In genomic region chr4:80367737-80368136, GRCh38 we compare ENCODE assay signal across 24 cellular contexts. TPM values are rescaled to one million over a fixed set of nuclear protein-coding genes. Genes with fewer than 3 reads are reported as not detected.
DNase-seq lines count a peak whose midpoint lies in the region; ATAC-seq, FAIRE-seq and TF ChIP-seq lines count a peak whose summit lies in the region.
"Had no signal": no experiment of that assay in that cellular context is flagged by ENCODE, and none has a peak within 500 bp of the region (broad histone marks: within the 10 kb centered on the region; RNA-seq: fewer than 3 reads in every experiment).

No MANE protein-coding gene starts in this region.

- no peaks in the 10 kb centered on the region for H3K9me3 ChIP-seq in astrocyte (ENCODE audit: insufficient read depth, low read depth, low read length)
- H3K9me3 ChIP-seq: colonic mucosa, testis had no signal

- no peak for TF ChIP-seq CTCF in AG09309 (IDR thresholded peaks at IDR 0.05; ENCODE audit: control insufficient read depth, insufficient read depth, low read depth, low read length, missing control alignments)
- no peak for TF ChIP-seq CTCF in HFF-Myc (IDR thresholded peaks at IDR 0.05; ENCODE audit: low read depth, low read length, missing control alignments)
- no peak for TF ChIP-seq CTCF in astrocyte (IDR thresholded peaks at IDR 0.05; ENCODE audit: insufficient read depth, low read depth, low read length)

- H3K27me3 ChIP-seq in astrocyte (ENCODE audit: insufficient read depth, low read length) = no peaks in the 10 kb centered on the region
- H3K27me3 ChIP-seq: colonic mucosa, gastroesophageal sphincter, testis had no signal

- DNase-seq in AG09309 (ENCODE audit: low read depth) = peak; percentile 18
- peak; percentile 2 for DNase-seq in HFF-Myc (ENCODE audit: extremely low read depth, low read depth)
- DNase-seq in astrocyte (ENCODE audit: low read depth) = peak; percentile 8
- DNase-seq in hepatic stellate cell (ENCODE audit: low spot score) = peak; percentile 21
- DNase-seq in activated T-cell treated with anti-CD3 and anti-CD28 coated beads, Interleukin-2, amount 50 U/mL, for 72 hours = no peak
- DNase-seq in caudate nucleus (lab: John Stamatoyannopoulos, UW) = no peak
- no peak for DNase-seq in effector memory CD8-positive, alpha-beta T cell
- no peak for DNase-seq in DMS53 (lab: John Stamatoyannopoulos, UW)
- DNase-seq: activated CD4-positive, alpha-beta T cell treated with anti-CD3 and anti-CD28 coated beads, Interleukin-2, amount 10 ng/mL, durations not matched to agents 24 days and 14 days; activated CD8-positive, alpha-beta memory T cell treated with anti-CD3 and anti-CD28 coated beads, Interleukin-2, amount 10 ng/mL, durations not matched to agents 7 days and 5 days; colonic mucosa; endodermal cell; H7; left cardiac atrium; mesenchymal stem cell; naive thymus-derived CD8-positive, alpha-beta T cell; NCI-H1436; NCI-H2171 treated with DMSO at 0.1 percent for 48 hours; NCI-H526 treated with DMSO at 0.1 percent for 48 hours; SHP77 treated with DMSO at 0.1 percent for 48 hours; testis had no signal

- H3K27ac ChIP-seq in astrocyte (ENCODE audit: low read depth, low read length) (no peak overlapping the region), caudate nucleus (ENCODE audit: low read depth, low read length) (no peak overlapping the region)
- H3K27ac ChIP-seq: colonic mucosa, gastroesophageal sphincter, testis had no signal

- peaks cover 18% of the 10 kb centered on the region for H3K9me3 Mint-ChIP-seq in astrocyte (ENCODE audit: unreplicated experiment)
- peaks cover 9% of the 10 kb centered on the region in 2 donors for H3K9me3 Mint-ChIP-seq in activated T-cell treated with anti-CD3 and anti-CD28 coated beads, Interleukin-2, amount 50 U/mL, for 72 hours
- no peaks in the 10 kb centered on the region for H3K9me3 Mint-ChIP-seq in effector memory CD8-positive, alpha-beta T cell

- H2AFZ ChIP-seq in astrocyte (ENCODE audit: low read depth, low read length) = no peak overlapping the region

- no peak overlapping the region for H3K4me3 ChIP-seq in AG09309 (ENCODE audit: control insufficient read depth, low read depth, low read length)
- H3K4me3 ChIP-seq in HFF-Myc (replicated peaks; ENCODE audit: low read depth, low read length) = no peak overlapping the region
- no peak overlapping the region for H3K4me3 ChIP-seq in astrocyte (ENCODE audit: insufficient read depth, low read depth, low read length)
- H3K4me3 ChIP-seq: colonic mucosa, gastroesophageal sphincter, testis had no signal

- H3K4me1 Mint-ChIP-seq in astrocyte (ENCODE audit: low read depth, unreplicated experiment) = no peaks in the 10 kb centered on the region
- H3K4me1 Mint-ChIP-seq in activated T-cell treated with anti-CD3 and anti-CD28 coated beads, Interleukin-2, amount 50 U/mL, for 72 hours (ENCODE audit: low read depth) = no peaks in the 10 kb centered on the region
- peaks cover 4 to 6% of the 10 kb centered on the region in 2 donors for H3K4me1 Mint-ChIP-seq in effector memory CD8-positive, alpha-beta T cell (ENCODE audit: low read depth in 2 of 2)
- H3K4me1 Mint-ChIP-seq: activated CD4-positive, alpha-beta T cell treated with anti-CD3 and anti-CD28 coated beads, Interleukin-2, amount 10 ng/mL, durations not matched to agents 24 days and 14 days; activated CD8-positive, alpha-beta memory T cell treated with anti-CD3 and anti-CD28 coated beads, Interleukin-2, amount 10 ng/mL, durations not matched to agents 7 days and 5 days; endodermal cell had no signal

- H3K27ac Mint-ChIP-seq in astrocyte (ENCODE audit: unreplicated experiment) = no peak overlapping the region
- no peak overlapping the region for H3K27ac Mint-ChIP-seq in activated T-cell treated with anti-CD3 and anti-CD28 coated beads, Interleukin-2, amount 50 U/mL, for 72 hours
- no peak overlapping the region for H3K27ac Mint-ChIP-seq in effector memory CD8-positive, alpha-beta T cell
- H3K27ac Mint-ChIP-seq: activated CD4-positive, alpha-beta T cell treated with anti-CD3 and anti-CD28 coated beads, Interleukin-2, amount 10 ng/mL, durations not matched to agents 24 days and 14 days; activated CD8-positive, alpha-beta memory T cell treated with anti-CD3 and anti-CD28 coated beads, Interleukin-2, amount 10 ng/mL, durations not matched to agents 7 days and 5 days; activated naive CD4-positive, alpha-beta T cell treated with anti-CD3 and anti-CD28 coated beads, Interleukin-2, amount 50 U/mL, for 72 hours; endodermal cell; naive thymus-derived CD8-positive, alpha-beta T cell; stimulated activated memory B cell treated with anti-CD40 and anti-IgM and Interleukin-4, amounts not matched to agents 10 μg/mL and 1 μg/mL and 100 μg/mL, for 72 hours had no signal

- H3K9ac ChIP-seq in astrocyte (ENCODE audit: low read length) = no peak overlapping the region

- no peak overlapping the region for H3K4me3 Mint-ChIP-seq in astrocyte (ENCODE audit: unreplicated experiment)
- H3K4me3 Mint-ChIP-seq in activated T-cell treated with anti-CD3 and anti-CD28 coated beads, Interleukin-2, amount 50 U/mL, for 72 hours = no peak overlapping the region
- no peak overlapping the region for H3K4me3 Mint-ChIP-seq in effector memory CD8-positive, alpha-beta T cell
- H3K4me3 Mint-ChIP-seq: activated CD4-positive, alpha-beta T cell treated with anti-CD3 and anti-CD28 coated beads, Interleukin-2, amount 10 ng/mL, durations not matched to agents 24 days and 14 days; activated CD8-positive, alpha-beta memory T cell treated with anti-CD3 and anti-CD28 coated beads, Interleukin-2, amount 10 ng/mL, durations not matched to agents 7 days and 5 days; endodermal cell; naive thymus-derived CD8-positive, alpha-beta T cell; stimulated activated memory B cell treated with anti-CD40 and anti-IgM and Interleukin-4, amounts not matched to agents 10 μg/mL and 1 μg/mL and 100 μg/mL, for 72 hours had no signal

- H4K20me1 ChIP-seq in astrocyte (ENCODE audit: insufficient read depth, low read length) = no peaks in the 10 kb centered on the region

- FAIRE-seq in astrocyte (lab: Jason Lieb, UNC) = no peak

- H3K4me1 ChIP-seq in astrocyte (ENCODE audit: insufficient read depth, low read length) = no peaks in the 10 kb centered on the region
- H3K4me1 ChIP-seq: colonic mucosa, gastroesophageal sphincter, testis had no signal

- H3K79me2 ChIP-seq in astrocyte (ENCODE audit: insufficient read depth, low read length) = no peaks in the 10 kb centered on the region

- ATAC-seq in activated T-cell treated with anti-CD3 and anti-CD28 coated beads, Interleukin-2, amount 50 U/mL, for 72 hours (replicated peaks in 1 of 2) = no peak
- no peak for ATAC-seq in effector memory CD8-positive, alpha-beta T cell (replicated peaks)
- ATAC-seq: activated CD8-positive, alpha-beta memory T cell treated with anti-CD3 and anti-CD28 coated beads, Interleukin-2, amount 10 ng/mL, durations not matched to agents 7 days and 5 days; activated naive CD4-positive, alpha-beta T cell treated with anti-CD3 and anti-CD28 coated beads, Interleukin-2, amount 50 U/mL, for 72 hours; gastroesophageal sphincter; left cardiac atrium; naive thymus-derived CD8-positive, alpha-beta T cell; stimulated activated memory B cell treated with anti-CD40 and anti-IgM and Interleukin-4, amounts not matched to agents 10 μg/mL and 1 μg/mL and 100 μg/mL, for 72 hours had no signal

- H3K36me3 Mint-ChIP-seq in astrocyte (ENCODE audit: low read depth, unreplicated experiment) = peaks cover 2% of the 10 kb centered on the region
- peaks cover 4 to 6% of the 10 kb centered on the region in 2 donors for H3K36me3 Mint-ChIP-seq in activated T-cell treated with anti-CD3 and anti-CD28 coated beads, Interleukin-2, amount 50 U/mL, for 72 hours (ENCODE audit: insufficient read depth in 2 of 2)
- H3K36me3 Mint-ChIP-seq in effector memory CD8-positive, alpha-beta T cell (ENCODE audit: insufficient read depth) = no peaks in the 10 kb centered on the region

- H3K4me2 ChIP-seq in astrocyte (ENCODE audit: low read length) = no peak overlapping the region

- no peaks in the 10 kb centered on the region for H3K36me3 ChIP-seq in astrocyte (ENCODE audit: insufficient read depth, low read length)
- H3K36me3 ChIP-seq: colonic mucosa, gastroesophageal sphincter had no signal

- no peaks in the 10 kb centered on the region for H3K27me3 Mint-ChIP-seq in astrocyte (ENCODE audit: low read depth, unreplicated experiment)
- no peaks in the 10 kb centered on the region for H3K27me3 Mint-ChIP-seq in activated T-cell treated with anti-CD3 and anti-CD28 coated beads, Interleukin-2, amount 50 U/mL, for 72 hours (ENCODE audit: low read depth)
- no peaks in the 10 kb centered on the region for H3K27me3 Mint-ChIP-seq in effector memory CD8-positive, alpha-beta T cell
- H3K27me3 Mint-ChIP-seq: activated CD8-positive, alpha-beta memory T cell treated with anti-CD3 and anti-CD28 coated beads, Interleukin-2, amount 10 ng/mL, durations not matched to agents 7 days and 5 days; naive thymus-derived CD8-positive, alpha-beta T cell; stimulated activated memory B cell treated with anti-CD40 and anti-IgM and Interleukin-4, amounts not matched to agents 10 μg/mL and 1 μg/mL and 100 μg/mL, for 72 hours had no signal

RNA-seq across cellular contexts. Expression of gene CFAP299, which starts 32.2 kb away (rescaled TPM):
- not detected in 2 replicates for total RNA-seq in astrocyte
- total RNA-seq in activated T-cell treated with anti-CD3 and anti-CD28 coated beads, Interleukin-2, amount 50 U/mL, for 72 hours = not detected
- total RNA-seq: activated CD4-positive, alpha-beta T cell treated with anti-CD3 and anti-CD28 coated beads, Interleukin-2, amount 10 ng/mL, durations not matched to agents 24 days and 14 days; activated CD8-positive, alpha-beta memory T cell treated with anti-CD3 and anti-CD28 coated beads, Interleukin-2, amount 10 ng/mL, durations not matched to agents 7 days and 5 days; activated naive CD4-positive, alpha-beta T cell treated with anti-CD3 and anti-CD28 coated beads, Interleukin-2, amount 50 U/mL, for 72 hours; colonic mucosa; endodermal cell; H7; left cardiac atrium; naive thymus-derived CD8-positive, alpha-beta T cell had no signal

Comparison
In these comparisons a context has a peak if more than half of its experiments do, and no peak if none do; other contexts are left out.
1. DNase-seq: peak in AG09309 (single experiment), HFF-Myc (single experiment), astrocyte (single experiment) and hepatic stellate cell (single experiment); none in activated T-cell treated with anti-CD3 and anti-CD28 coated beads, Interleukin-2, amount 50 U/mL, for 72 hours (0 of 2), caudate nucleus (0 of 61), effector memory CD8-positive, alpha-beta T cell (0 of 3) and DMS53 (single experiment).